Comparison of ENCODE assay signal across 1 cellular context in genomic region chr21:37958493-37958892, GRCh38.
TF ChIP-seq lines count a peak whose summit lies in the region.

No MANE protein-coding gene starts in this region.

TF ChIP-seq in GM23338, 12 proteins besides CTCF, POLR2A, EP300 and RAD21 (continued from another document):
- TF ChIP-seq, protein P1, sequence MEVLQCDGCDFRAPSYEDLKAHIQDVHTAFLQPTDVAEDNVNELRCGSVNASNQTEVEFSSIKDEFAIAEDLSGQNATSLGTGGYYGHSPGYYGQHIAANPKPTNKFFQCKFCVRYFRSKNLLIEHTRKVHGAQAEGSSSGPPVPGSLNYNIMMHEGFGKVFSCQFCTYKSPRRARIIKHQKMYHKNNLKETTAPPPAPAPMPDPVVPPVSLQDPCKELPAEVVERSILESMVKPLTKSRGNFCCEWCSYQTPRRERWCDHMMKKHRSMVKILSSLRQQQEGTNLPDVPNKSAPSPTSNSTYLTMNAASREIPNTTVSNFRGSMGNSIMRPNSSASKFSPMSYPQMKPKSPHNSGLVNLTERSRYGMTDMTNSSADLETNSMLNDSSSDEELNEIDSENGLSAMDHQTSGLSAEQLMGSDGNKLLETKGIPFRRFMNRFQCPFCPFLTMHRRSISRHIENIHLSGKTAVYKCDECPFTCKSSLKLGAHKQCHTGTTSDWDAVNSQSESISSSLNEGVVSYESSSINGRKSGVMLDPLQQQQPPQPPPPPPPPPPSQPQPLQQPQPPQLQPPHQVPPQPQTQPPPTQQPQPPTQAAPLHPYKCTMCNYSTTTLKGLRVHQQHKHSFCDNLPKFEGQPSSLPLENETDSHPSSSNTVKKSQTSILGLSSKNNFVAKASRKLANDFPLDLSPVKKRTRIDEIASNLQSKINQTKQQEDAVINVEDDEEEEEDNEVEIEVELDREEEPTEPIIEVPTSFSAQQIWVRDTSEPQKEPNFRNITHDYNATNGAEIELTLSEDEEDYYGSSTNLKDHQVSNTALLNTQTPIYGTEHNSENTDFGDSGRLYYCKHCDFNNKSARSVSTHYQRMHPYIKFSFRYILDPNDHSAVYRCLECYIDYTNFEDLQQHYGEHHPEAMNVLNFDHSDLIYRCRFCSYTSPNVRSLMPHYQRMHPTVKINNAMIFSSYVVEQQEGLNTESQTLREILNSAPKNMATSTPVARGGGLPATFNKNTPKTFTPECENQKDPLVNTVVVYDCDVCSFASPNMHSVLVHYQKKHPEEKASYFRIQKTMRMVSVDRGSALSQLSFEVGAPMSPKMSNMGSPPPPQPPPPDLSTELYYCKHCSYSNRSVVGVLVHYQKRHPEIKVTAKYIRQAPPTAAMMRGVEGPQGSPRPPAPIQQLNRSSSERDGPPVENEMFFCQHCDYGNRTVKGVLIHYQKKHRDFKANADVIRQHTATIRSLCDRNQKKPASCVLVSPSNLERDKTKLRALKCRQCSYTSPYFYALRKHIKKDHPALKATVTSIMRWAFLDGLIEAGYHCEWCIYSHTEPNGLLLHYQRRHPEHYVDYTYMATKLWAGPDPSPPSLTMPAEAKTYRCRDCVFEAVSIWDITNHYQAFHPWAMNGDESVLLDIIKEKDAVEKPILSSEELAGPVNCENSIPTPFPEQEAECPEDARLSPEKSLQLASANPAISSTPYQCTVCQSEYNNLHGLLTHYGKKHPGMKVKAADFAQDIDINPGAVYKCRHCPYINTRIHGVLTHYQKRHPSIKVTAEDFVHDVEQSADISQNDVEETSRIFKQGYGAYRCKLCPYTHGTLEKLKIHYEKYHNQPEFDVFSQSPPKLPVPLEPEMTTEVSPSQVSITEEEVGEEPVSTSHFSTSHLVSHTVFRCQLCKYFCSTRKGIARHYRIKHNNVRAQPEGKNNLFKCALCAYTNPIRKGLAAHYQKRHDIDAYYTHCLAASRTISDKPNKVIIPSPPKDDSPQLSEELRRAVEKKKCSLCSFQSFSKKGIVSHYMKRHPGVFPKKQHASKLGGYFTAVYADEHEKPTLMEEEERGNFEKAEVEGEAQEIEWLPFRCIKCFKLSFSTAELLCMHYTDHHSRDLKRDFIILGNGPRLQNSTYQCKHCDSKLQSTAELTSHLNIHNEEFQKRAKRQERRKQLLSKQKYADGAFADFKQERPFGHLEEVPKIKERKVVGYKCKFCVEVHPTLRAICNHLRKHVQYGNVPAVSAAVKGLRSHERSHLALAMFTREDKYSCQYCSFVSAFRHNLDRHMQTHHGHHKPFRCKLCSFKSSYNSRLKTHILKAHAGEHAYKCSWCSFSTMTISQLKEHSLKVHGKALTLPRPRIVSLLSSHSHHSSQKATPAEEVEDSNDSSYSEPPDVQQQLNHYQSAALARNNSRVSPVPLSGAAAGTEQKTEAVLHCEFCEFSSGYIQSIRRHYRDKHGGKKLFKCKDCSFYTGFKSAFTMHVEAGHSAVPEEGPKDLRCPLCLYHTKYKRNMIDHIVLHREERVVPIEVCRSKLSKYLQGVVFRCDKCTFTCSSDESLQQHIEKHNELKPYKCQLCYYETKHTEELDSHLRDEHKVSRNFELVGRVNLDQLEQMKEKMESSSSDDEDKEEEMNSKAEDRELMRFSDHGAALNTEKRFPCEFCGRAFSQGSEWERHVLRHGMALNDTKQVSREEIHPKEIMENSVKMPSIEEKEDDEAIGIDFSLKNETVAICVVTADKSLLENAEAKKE (CRISPR knock-in tag; IDR thresholded peaks at IDR 0.05): no peak
- TF ChIP-seq ZNF114 (CRISPR knock-in tag; IDR thresholded peaks at IDR 0.05) (no peak), STAT1 (IDR thresholded peaks at IDR 0.05; ENCODE audit: unreplicated experiment) (no peak), REST (IDR thresholded peaks at IDR 0.05; ENCODE audit: unreplicated experiment) (no peak), CREB1 (CRISPR knock-in tag; IDR thresholded peaks at IDR 0.05; ENCODE audit: low read depth) (no peak), ZNF331 (CRISPR knock-in tag; IDR thresholded peaks at IDR 0.05; ENCODE audit: low read depth) (no peak), EZH2phosphoT487 (IDR thresholded peaks at IDR 0.05; ENCODE audit: unreplicated experiment) (no peak), ETS1 (IDR thresholded peaks at IDR 0.05) (no peak), EZH2 (IDR thresholded peaks at IDR 0.05; ENCODE audit: low read depth, unreplicated experiment) (no peak), POLR2AphosphoS5 (IDR thresholded peaks at IDR 0.05; ENCODE audit: low read depth) (no peak), JUNB (IDR thresholded peaks at IDR 0.05; ENCODE audit: unreplicated experiment) (no peak)
